18 cellular contexts compared by ENCODE assay signal in the genomic region with DNA sequence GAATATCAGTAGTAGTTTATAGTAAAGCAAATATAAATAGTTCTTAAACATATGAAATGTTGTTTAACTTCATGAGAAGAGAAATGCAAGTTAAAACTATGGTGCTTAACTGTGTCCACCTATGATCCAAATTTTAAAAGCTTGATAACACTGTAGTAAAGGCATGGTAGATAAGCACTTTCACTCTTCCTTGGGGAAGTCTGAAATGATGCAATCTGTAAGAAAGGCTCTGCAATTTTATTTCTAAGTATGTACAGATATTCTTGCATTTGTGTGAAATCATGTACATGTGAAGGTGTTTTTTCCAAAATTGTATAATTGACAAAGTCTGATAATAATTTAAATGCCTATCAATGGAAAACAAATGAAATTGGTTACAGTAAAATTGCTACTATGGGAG.
"Had no signal": no experiment of that assay in that cellular context is flagged by ENCODE, and none has a peak within 500 bp of the region (broad histone marks: within the 10 kb centered on the region; RNA-seq: fewer than 3 reads in every experiment).

No MANE protein-coding gene starts in this region.

- H3K36me3 ChIP-seq: prostate gland had no signal

- H3K9me3 ChIP-seq: prostate gland had no signal

- DNase-seq: activated CD4-positive, alpha-beta T cell treated with anti-CD3 and anti-CD28 coated beads, Interleukin-2, amount 10 ng/mL, durations not matched to agents 24 days and 14 days; activated CD4-positive, CD25-positive, alpha-beta regulatory T cell; activated CD8-positive, alpha-beta memory T cell treated with anti-CD3 and anti-CD28 coated beads, Interleukin-2, amount 50 U/mL, for 48 hours; activated CD8-positive, alpha-beta T cell treated with anti-CD3 and anti-CD28 coated beads, Interleukin-2, amount 10 ng/mL, durations not matched to agents 7 days and 5 days; activated gamma-delta T cell; activated T-cell treated with anti-CD3 and anti-CD28 coated beads, Interleukin-2, amount 50 U/mL, for 72 hours; amniotic stem cell; central memory CD4-positive, alpha-beta T cell; effector CD4-positive, alpha-beta T cell; hippocampal formation; right cardiac atrium; small intestine; stimulated activated CD4-positive, alpha-beta T cell treated with anti-CD3 and anti-CD28 coated beads, Interleukin-4, amount 100 ng/mL, for 24 hours; stimulated activated naive CD4-positive, alpha-beta T cell treated with Interleukin-2 at 50 U/mL for 16 hours had no signal

- H3K27ac ChIP-seq: coronary artery, prostate gland had no signal

- H3K36me3 Mint-ChIP-seq: activated naive CD4-positive, alpha-beta T cell treated with anti-CD3 and anti-CD28 coated beads, Interleukin-2, amount 50 U/mL, for 72 hours had no signal

- H3K4me3 ChIP-seq: coronary artery, prostate gland had no signal

- H3K4me3 Mint-ChIP-seq: activated CD4-positive, alpha-beta T cell treated with anti-CD3 and anti-CD28 coated beads, Interleukin-2, amount 10 ng/mL, durations not matched to agents 24 days and 14 days; activated CD8-positive, alpha-beta T cell treated with anti-CD3 and anti-CD28 coated beads, Interleukin-2, amount 10 ng/mL, durations not matched to agents 7 days and 5 days; activated T-cell treated with anti-CD3 and anti-CD28 coated beads, Interleukin-2, amount 50 U/mL, for 72 hours; type B pancreatic cell had no signal

- H3K27me3 Mint-ChIP-seq: type B pancreatic cell had no signal

- ATAC-seq: activated CD8-positive, alpha-beta T cell treated with anti-CD3 and anti-CD28 coated beads, Interleukin-2, amount 10 ng/mL, durations not matched to agents 7 days and 5 days; activated naive CD4-positive, alpha-beta T cell treated with anti-CD3 and anti-CD28 coated beads, Interleukin-2, amount 50 U/mL, for 72 hours; activated T-cell treated with anti-CD3 and anti-CD28 coated beads, Interleukin-2, amount 50 U/mL, for 72 hours; right cardiac atrium had no signal

- H3K27ac Mint-ChIP-seq: activated CD4-positive, alpha-beta T cell treated with anti-CD3 and anti-CD28 coated beads, Interleukin-2, amount 10 ng/mL, durations not matched to agents 24 days and 14 days; activated CD8-positive, alpha-beta T cell treated with anti-CD3 and anti-CD28 coated beads, Interleukin-2, amount 10 ng/mL, durations not matched to agents 7 days and 5 days; activated naive CD4-positive, alpha-beta T cell treated with anti-CD3 and anti-CD28 coated beads, Interleukin-2, amount 50 U/mL, for 72 hours; activated T-cell treated with anti-CD3 and anti-CD28 coated beads, Interleukin-2, amount 50 U/mL, for 72 hours; type B pancreatic cell had no signal

- H3K9me3 Mint-ChIP-seq: activated CD4-positive, alpha-beta T cell treated with anti-CD3 and anti-CD28 coated beads, Interleukin-2, amount 10 ng/mL, durations not matched to agents 24 days and 14 days; activated naive CD4-positive, alpha-beta T cell treated with anti-CD3 and anti-CD28 coated beads, Interleukin-2, amount 50 U/mL, for 72 hours; activated T-cell treated with anti-CD3 and anti-CD28 coated beads, Interleukin-2, amount 50 U/mL, for 72 hours; type B pancreatic cell had no signal

- H3K4me1 ChIP-seq: prostate gland had no signal
